Comparison of ENCODE assay signal across 17 cellular contexts in genomic region chr18:35618703-35619102, GRCh38. TPM values are rescaled to one million over a fixed set of nuclear protein-coding genes. Genes with fewer than 3 reads are reported as not detected.
DNase-seq lines count a peak whose midpoint lies in the region; ATAC-seq and TF ChIP-seq lines count a peak whose summit lies in the region.
"Had no signal": no experiment of that assay in that cellular context is flagged by ENCODE, and none has a peak within 500 bp of the region (broad histone marks: within the 10 kb centered on the region; RNA-seq: fewer than 3 reads in every experiment).

No MANE protein-coding gene starts in this region.

- no peaks in the 10 kb centered on the region for H3K36me3 ChIP-seq in mesodermal cell (ENCODE audit: control insufficient read depth, insufficient read depth, low read length)
- no peaks in the 10 kb centered on the region for H3K36me3 ChIP-seq in left lung
- H3K36me3 ChIP-seq: HAP-1, neutrophil had no signal

- peaks cover 25 to 30% of the 10 kb centered on the region in 2 donors for H3K4me1 Mint-ChIP-seq in immature natural killer cell
- H3K4me1 Mint-ChIP-seq in activated naive CD4-positive, alpha-beta T cell treated with anti-CD3 and anti-CD28 coated beads for 36 hours (ENCODE audit: low read depth): peaks cover 33% of the 10 kb centered on the region

- no peak for ATAC-seq in left lung

- no peak for TF ChIP-seq CTCF in AG10803 (conservative IDR thresholded peaks at IDR 0.05; ENCODE audit: low read length)
- TF ChIP-seq CTCF in dorsolateral prefrontal cortex (IDR thresholded peaks at IDR 0.05 in 54 of 56, conservative IDR thresholded peaks at IDR 0.05 in 2 of 56; ENCODE audit: low read depth in 1 of 56, partially characterized antibody in 56 of 56): no peak
- no peak for TF ChIP-seq CTCF in left lung (IDR thresholded peaks at IDR 0.05)

- no peaks in the 10 kb centered on the region for H3K27me3 Mint-ChIP-seq in immature natural killer cell (ENCODE audit: low read depth in 3 of 3)
- no peaks in the 10 kb centered on the region for H3K27me3 Mint-ChIP-seq in activated naive CD4-positive, alpha-beta T cell treated with anti-CD3 and anti-CD28 coated beads for 36 hours (ENCODE audit: low read depth)

- H3K27ac ChIP-seq in dorsolateral prefrontal cortex: peak overlapping the region in 37 of 59 donors; percentile 3 to 82 (median 64)
- H3K27ac ChIP-seq in mesodermal cell (ENCODE audit: low read depth, low read length, severe bottlenecking): peak overlapping the region; percentile 63
- H3K27ac ChIP-seq in left lung: peak overlapping the region in 1 of 2 donors; percentile 63
- H3K27ac ChIP-seq: KMS-11 had no signal

- no peaks in the 10 kb centered on the region for H3K9me3 Mint-ChIP-seq in immature natural killer cell
- no peaks in the 10 kb centered on the region for H3K9me3 Mint-ChIP-seq in activated naive CD4-positive, alpha-beta T cell treated with anti-CD3 and anti-CD28 coated beads for 36 hours

- DNase-seq in AG10803 (ENCODE audit: low read depth) (peak; percentile 31), OCI-M1 (lab: John Stamatoyannopoulos, UW) (peak; percentile 60), dorsolateral prefrontal cortex (no peak), left lung (no peak), immature natural killer cell (no peak), T-helper 9 cell (no peak)
- DNase-seq in activated naive CD4-positive, alpha-beta T cell treated with anti-CD3 and anti-CD28 coated beads for 36 hours: no peak
- DNase-seq: activated T-cell treated with anti-CD3 and anti-CD28 coated beads for 4 hours; DMS 273 treated with DMSO at 0.1 percent for 48 hours; NCI-H1417 treated with DMSO at 0.1 percent for 48 hours; NCI-H345; stimulated activated naive CD4-positive, alpha-beta T cell had no signal

- H3K27me3 ChIP-seq in dorsolateral prefrontal cortex (peaks cover 0 to 3% (median 0%) of the 10 kb centered on the region in 45 donors), left lung (no peaks in the 10 kb centered on the region)
- H3K27me3 ChIP-seq: neutrophil had no signal

- no peaks in the 10 kb centered on the region for H3K36me3 Mint-ChIP-seq in immature natural killer cell
- no peaks in the 10 kb centered on the region for H3K36me3 Mint-ChIP-seq in activated naive CD4-positive, alpha-beta T cell treated with anti-CD3 and anti-CD28 coated beads for 36 hours (ENCODE audit: low read depth)

- no peaks in the 10 kb centered on the region for H3K9me3 ChIP-seq in mesodermal cell (ENCODE audit: control insufficient read depth, low read length)
- no peaks in the 10 kb centered on the region for H3K9me3 ChIP-seq in left lung
- H3K9me3 ChIP-seq: HAP-1, neutrophil had no signal

- peaks cover 56% of the 10 kb centered on the region for H3K4me1 ChIP-seq in mesodermal cell (ENCODE audit: control insufficient read depth, insufficient read depth, low read length, poor library complexity, severe bottlenecking)
- H3K4me1 ChIP-seq in left lung: peaks cover 0 to 35% of the 10 kb centered on the region in 2 donors
- H3K4me1 ChIP-seq: HAP-1 had no signal

- H3K4me3 ChIP-seq in AG10803 (ENCODE audit: low read length) (no peak overlapping the region), dorsolateral prefrontal cortex (peak overlapping the region in 9 of 59 donors; percentile 0 to 31 (median 13)), mesodermal cell (ENCODE audit: extremely low read depth, insufficient read depth, low read length, poor library complexity, severe bottlenecking) (no peak overlapping the region), left lung (no peak overlapping the region)
- H3K4me3 ChIP-seq: HAP-1, lung had no signal

- no peak overlapping the region for H3K27ac Mint-ChIP-seq in immature natural killer cell
- no peak overlapping the region for H3K27ac Mint-ChIP-seq in activated naive CD4-positive, alpha-beta T cell treated with anti-CD3 and anti-CD28 coated beads for 36 hours

- CTCF ChIA-PET in activated naive CD4-positive, alpha-beta T cell treated with anti-CD3 and anti-CD28 coated beads for 36 hours (lab: Charles Lee): no interaction called here

- no peak overlapping the region for H3K4me3 Mint-ChIP-seq in immature natural killer cell
- no peak overlapping the region for H3K4me3 Mint-ChIP-seq in activated naive CD4-positive, alpha-beta T cell treated with anti-CD3 and anti-CD28 coated beads for 36 hours

- intact Hi-C loops in dorsolateral prefrontal cortex (cut with DNase I) (loop anchor here in 1 of 2 donors (2.0 kb wide), 1 partner anchor 38 kb away; the partner anchor contains the start of gene GALNT1), left lung (cut with DNase I) (no loop called here)
- intact Hi-C loops in activated naive CD4-positive, alpha-beta T cell treated with anti-CD3 and anti-CD28 coated beads for 36 hours (cut with micrococcal nuclease): loop anchor here (5.0 to 10.0 kb wide), 4 partner anchors 326 to 1389 kb away; partner anchors contain the start of genes ELP2, SLC39A6 and ZSCAN30

- WGBS in mesodermal cell (ENCODE audit: insufficient coverage in 2 of 2), 2 experiments: 0 to 50% methylated on average over 1 of the region's 5 CpGs

RNA-seq across cellular contexts. Expression of gene GALNT1, which starts 37.2 kb away (rescaled TPM):
- total RNA-seq in dorsolateral prefrontal cortex: 10 to 100 TPM; 17.1 to 44.3 (median 30.1) TPM
- polyA plus RNA-seq in mesodermal cell (2013, experiment 1 of 2): 93.3 TPM
- polyA plus RNA-seq in mesodermal cell (2013, experiment 2 of 2): 108 TPM
- total RNA-seq in left lung: 100 to 1,000 TPM in 1 of 2 donors, 10 to 100 TPM in 1; 82.5 to 109 TPM
- polyA plus RNA-seq in immature natural killer cell: 100 to 1,000 TPM in 1 of 3 donors, 10 to 100 TPM in 2; 28.5 to 112 (median 59.5) TPM
- total RNA-seq in activated naive CD4-positive, alpha-beta T cell treated with anti-CD3 and anti-CD28 coated beads for 36 hours: 10 to 100 TPM; 46.7 to 48.7 TPM

Comparison
In these comparisons a context has a peak if more than half of its experiments do, and no peak if none do; other contexts are left out.
1. DNase-seq: peak in AG10803 (single experiment) and OCI-M1 (single experiment); none in dorsolateral prefrontal cortex (0 of 10), left lung (0 of 2), immature natural killer cell (0 of 3), T-helper 9 cell (single experiment) and activated naive CD4-positive, alpha-beta T cell treated with anti-CD3 and anti-CD28 coated beads for 36 hours (single experiment).